In the genomic region with DNA sequence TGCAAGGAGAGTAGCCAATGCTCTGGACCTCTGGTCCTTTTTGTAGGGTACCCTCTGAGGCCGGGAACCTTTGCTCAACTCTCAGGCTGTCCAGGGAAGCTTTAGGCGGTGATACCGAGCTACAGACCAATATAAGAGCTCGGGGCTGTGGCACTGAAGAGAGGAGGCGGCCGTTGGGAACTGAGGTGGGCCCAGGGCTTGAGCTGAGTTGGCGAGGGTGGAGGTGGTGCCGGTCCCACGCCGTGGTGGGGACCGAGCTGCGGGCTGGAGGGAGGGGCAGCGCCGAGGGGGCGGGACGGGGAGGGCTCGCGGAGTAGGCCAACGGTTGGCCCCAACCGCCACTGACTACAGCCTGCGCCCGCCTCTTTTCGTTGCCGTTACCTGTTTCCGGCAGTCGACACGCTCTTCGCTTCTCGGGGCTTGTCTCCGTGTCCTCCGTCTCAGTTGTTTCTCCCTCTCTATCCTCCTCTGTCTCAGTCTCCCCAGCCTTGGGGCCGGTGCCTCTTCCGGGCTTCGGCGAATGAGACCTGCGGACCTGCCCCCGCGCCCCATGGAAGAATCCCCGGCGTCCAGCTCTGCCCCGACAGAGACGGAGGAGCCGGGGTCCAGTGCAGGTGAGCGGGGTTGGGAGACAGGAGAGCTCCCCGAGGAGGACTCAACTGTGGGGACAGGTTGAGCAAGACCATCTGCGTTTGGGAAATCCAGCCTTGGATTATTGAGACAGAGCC, we compare ENCODE assay signal across 1 cellular context.
A peak's percentile ranks its signal among the peaks of the same experiment; 100 is the strongest.
TF ChIP-seq lines count a peak whose summit lies in the region.

A gene with protein sequence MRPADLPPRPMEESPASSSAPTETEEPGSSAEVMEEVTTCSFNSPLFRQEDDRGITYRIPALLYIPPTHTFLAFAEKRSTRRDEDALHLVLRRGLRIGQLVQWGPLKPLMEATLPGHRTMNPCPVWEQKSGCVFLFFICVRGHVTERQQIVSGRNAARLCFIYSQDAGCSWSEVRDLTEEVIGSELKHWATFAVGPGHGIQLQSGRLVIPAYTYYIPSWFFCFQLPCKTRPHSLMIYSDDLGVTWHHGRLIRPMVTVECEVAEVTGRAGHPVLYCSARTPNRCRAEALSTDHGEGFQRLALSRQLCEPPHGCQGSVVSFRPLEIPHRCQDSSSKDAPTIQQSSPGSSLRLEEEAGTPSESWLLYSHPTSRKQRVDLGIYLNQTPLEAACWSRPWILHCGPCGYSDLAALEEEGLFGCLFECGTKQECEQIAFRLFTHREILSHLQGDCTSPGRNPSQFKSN (plus strand): TSS at position 393 of the 728 bp plus-strand sequence. CDS start 128 bp downstream, at position 521.

TF ChIP-seq in GM12878, 131 proteins besides CTCF, POLR2A, EP300 and RAD21 (continued from another document and continues in another):
- TF ChIP-seq, protein P1, sequence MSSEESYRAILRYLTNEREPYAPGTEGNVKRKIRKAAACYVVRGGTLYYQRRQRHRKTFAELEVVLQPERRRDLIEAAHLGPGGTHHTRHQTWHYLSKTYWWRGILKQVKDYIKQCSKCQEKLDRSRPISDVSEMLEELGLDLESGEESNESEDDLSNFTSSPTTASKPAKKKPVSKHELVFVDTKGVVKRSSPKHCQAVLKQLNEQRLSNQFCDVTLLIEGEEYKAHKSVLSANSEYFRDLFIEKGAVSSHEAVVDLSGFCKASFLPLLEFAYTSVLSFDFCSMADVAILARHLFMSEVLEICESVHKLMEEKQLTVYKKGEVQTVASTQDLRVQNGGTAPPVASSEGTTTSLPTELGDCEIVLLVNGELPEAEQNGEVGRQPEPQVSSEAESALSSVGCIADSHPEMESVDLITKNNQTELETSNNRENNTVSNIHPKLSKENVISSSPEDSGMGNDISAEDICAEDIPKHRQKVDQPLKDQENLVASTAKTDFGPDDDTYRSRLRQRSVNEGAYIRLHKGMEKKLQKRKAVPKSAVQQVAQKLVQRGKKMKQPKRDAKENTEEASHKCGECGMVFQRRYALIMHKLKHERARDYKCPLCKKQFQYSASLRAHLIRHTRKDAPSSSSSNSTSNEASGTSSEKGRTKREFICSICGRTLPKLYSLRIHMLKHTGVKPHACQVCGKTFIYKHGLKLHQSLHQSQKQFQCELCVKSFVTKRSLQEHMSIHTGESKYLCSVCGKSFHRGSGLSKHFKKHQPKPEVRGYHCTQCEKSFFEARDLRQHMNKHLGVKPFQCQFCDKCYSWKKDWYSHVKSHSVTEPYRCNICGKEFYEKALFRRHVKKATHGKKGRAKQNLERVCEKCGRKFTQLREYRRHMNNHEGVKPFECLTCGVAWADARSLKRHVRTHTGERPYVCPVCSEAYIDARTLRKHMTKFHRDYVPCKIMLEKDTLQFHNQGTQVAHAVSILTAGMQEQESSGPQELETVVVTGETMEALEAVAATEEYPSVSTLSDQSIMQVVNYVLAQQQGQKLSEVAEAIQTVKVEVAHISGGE (CRISPR knock-in tag; IDR thresholded peaks at IDR 0.05) = peak; percentile 86
- TF ChIP-seq NFXL1 (IDR thresholded peaks at IDR 0.05; ENCODE audit: borderline replicate concordance) (no peak), ESRRA (IDR thresholded peaks at IDR 0.05; ENCODE audit: low read length) (no peak), SP1 (IDR thresholded peaks at IDR 0.05; ENCODE audit: low read depth, low read length) (no peak), BACH1 (IDR thresholded peaks at IDR 0.05; ENCODE audit: borderline replicate concordance) (peak; percentile 51; the same call in 1 of the 2 replicates), TARDBP (IDR thresholded peaks at IDR 0.05; ENCODE audit: borderline replicate concordance) (no peak), EZH2 (IDR thresholded peaks at IDR 0.05; ENCODE audit: borderline replicate concordance, control insufficient read depth, low read depth, low read length) (no peak), YY1 (IDR thresholded peaks at IDR 0.05; ENCODE audit: low read depth, low read length) (no peak), HDAC2 (IDR thresholded peaks at IDR 0.05) (no peak), CHD4 (IDR thresholded peaks at IDR 0.05) (no peak), CBFB (IDR thresholded peaks at IDR 0.05; ENCODE audit: low read depth) (0 out of 2 replicates have a peak, but pooled peaks have one; percentile 44), MXI1 (IDR thresholded peaks at IDR 0.05; ENCODE audit: low read depth, low read length) (peak; percentile 83), MTA3 (IDR thresholded peaks at IDR 0.05; ENCODE audit: borderline replicate concordance, low read length) (0 out of 2 replicates have a peak, but pooled peaks have one; percentile 20), GATAD2B (conservative IDR thresholded peaks at IDR 0.05; ENCODE audit: low read depth) (no peak), IKZF1 (conservative IDR thresholded peaks at IDR 0.05) (0 out of 2 replicates have a peak, but pooled peaks have one; percentile 45), FOXM1 (IDR thresholded peaks at IDR 0.05; ENCODE audit: low read depth, low read length) (no peak), CHD1 (IDR thresholded peaks at IDR 0.05; ENCODE audit: low read depth, low read length) (no peak), HDGF (IDR thresholded peaks at IDR 0.05) (0 out of 2 replicates have a peak, but pooled peaks have one; percentile 59), ZNF384 (IDR thresholded peaks at IDR 0.05; ENCODE audit: borderline replicate concordance, low read depth, low read length) (no peak), TAF1 (IDR thresholded peaks at IDR 0.05; ENCODE audit: borderline replicate concordance, low read depth, low read length) (peak; percentile 50; the same call in 1 of the 2 replicates), STAT3 (IDR thresholded peaks at IDR 0.05; ENCODE audit: low read depth, low read length) (no peak), BRCA1 (IDR thresholded peaks at IDR 0.05; ENCODE audit: low read depth, low read length) (no peak), BHLHE40 (IDR thresholded peaks at IDR 0.05; ENCODE audit: borderline replicate concordance in 1 of 2, low read depth in 2 of 2, low read length in 1 of 2) (no peak), EGR1 (IDR thresholded peaks at IDR 0.05; ENCODE audit: borderline replicate concordance in 1 of 2, low read depth in 2 of 2, low read length in 2 of 2) (no peak; a peak in 1 of 3 replicates), KLF5 (IDR thresholded peaks at IDR 0.05; ENCODE audit: partially characterized antibody) (no peak), GABPA (IDR thresholded peaks at IDR 0.05; ENCODE audit: low read depth) (peak; percentile 74), ATF7 (IDR thresholded peaks at IDR 0.05; ENCODE audit: low read depth) (no peak)
- TF ChIP-seq, protein P2, sequence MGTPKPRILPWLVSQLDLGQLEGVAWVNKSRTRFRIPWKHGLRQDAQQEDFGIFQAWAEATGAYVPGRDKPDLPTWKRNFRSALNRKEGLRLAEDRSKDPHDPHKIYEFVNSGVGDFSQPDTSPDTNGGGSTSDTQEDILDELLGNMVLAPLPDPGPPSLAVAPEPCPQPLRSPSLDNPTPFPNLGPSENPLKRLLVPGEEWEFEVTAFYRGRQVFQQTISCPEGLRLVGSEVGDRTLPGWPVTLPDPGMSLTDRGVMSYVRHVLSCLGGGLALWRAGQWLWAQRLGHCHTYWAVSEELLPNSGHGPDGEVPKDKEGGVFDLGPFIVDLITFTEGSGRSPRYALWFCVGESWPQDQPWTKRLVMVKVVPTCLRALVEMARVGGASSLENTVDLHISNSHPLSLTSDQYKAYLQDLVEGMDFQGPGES (IDR thresholded peaks at IDR 0.05) = no peak
- TF ChIP-seq, protein P3, sequence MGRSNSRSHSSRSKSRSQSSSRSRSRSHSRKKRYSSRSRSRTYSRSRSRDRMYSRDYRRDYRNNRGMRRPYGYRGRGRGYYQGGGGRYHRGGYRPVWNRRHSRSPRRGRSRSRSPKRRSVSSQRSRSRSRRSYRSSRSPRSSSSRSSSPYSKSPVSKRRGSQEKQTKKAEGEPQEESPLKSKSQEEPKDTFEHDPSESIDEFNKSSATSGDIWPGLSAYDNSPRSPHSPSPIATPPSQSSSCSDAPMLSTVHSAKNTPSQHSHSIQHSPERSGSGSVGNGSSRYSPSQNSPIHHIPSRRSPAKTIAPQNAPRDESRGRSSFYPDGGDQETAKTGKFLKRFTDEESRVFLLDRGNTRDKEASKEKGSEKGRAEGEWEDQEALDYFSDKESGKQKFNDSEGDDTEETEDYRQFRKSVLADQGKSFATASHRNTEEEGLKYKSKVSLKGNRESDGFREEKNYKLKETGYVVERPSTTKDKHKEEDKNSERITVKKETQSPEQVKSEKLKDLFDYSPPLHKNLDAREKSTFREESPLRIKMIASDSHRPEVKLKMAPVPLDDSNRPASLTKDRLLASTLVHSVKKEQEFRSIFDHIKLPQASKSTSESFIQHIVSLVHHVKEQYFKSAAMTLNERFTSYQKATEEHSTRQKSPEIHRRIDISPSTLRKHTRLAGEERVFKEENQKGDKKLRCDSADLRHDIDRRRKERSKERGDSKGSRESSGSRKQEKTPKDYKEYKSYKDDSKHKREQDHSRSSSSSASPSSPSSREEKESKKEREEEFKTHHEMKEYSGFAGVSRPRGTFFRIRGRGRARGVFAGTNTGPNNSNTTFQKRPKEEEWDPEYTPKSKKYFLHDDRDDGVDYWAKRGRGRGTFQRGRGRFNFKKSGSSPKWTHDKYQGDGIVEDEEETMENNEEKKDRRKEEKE (IDR thresholded peaks at IDR 0.05) = no peak
- TF ChIP-seq, protein P4, sequence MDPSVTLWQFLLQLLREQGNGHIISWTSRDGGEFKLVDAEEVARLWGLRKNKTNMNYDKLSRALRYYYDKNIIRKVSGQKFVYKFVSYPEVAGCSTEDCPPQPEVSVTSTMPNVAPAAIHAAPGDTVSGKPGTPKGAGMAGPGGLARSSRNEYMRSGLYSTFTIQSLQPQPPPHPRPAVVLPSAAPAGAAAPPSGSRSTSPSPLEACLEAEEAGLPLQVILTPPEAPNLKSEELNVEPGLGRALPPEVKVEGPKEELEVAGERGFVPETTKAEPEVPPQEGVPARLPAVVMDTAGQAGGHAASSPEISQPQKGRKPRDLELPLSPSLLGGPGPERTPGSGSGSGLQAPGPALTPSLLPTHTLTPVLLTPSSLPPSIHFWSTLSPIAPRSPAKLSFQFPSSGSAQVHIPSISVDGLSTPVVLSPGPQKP (IDR thresholded peaks at IDR 0.05; ENCODE audit: low read depth, low read length) = no peak; the same call in 1 of the 2 replicates
- TF ChIP-seq, protein P5, sequence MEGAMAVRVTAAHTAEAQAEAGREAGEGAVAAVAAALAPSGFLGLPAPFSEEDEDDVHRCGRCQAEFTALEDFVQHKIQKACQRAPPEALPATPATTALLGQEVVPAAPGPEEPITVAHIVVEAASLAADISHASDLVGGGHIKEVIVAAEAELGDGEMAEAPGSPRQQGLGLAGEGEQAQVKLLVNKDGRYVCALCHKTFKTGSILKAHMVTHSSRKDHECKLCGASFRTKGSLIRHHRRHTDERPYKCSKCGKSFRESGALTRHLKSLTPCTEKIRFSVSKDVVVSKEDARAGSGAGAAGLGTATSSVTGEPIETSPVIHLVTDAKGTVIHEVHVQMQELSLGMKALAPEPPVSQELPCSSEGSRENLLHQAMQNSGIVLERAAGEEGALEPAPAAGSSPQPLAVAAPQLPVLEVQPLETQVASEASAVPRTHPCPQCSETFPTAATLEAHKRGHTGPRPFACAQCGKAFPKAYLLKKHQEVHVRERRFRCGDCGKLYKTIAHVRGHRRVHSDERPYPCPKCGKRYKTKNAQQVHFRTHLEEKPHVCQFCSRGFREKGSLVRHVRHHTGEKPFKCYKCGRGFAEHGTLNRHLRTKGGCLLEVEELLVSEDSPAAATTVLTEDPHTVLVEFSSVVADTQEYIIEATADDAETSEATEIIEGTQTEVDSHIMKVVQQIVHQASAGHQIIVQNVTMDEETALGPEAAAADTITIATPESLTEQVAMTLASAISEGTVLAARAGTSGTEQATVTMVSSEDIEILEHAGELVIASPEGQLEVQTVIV (IDR thresholded peaks at IDR 0.05; ENCODE audit: borderline replicate concordance, partially characterized antibody) = no peak
- TF ChIP-seq, protein P6, sequence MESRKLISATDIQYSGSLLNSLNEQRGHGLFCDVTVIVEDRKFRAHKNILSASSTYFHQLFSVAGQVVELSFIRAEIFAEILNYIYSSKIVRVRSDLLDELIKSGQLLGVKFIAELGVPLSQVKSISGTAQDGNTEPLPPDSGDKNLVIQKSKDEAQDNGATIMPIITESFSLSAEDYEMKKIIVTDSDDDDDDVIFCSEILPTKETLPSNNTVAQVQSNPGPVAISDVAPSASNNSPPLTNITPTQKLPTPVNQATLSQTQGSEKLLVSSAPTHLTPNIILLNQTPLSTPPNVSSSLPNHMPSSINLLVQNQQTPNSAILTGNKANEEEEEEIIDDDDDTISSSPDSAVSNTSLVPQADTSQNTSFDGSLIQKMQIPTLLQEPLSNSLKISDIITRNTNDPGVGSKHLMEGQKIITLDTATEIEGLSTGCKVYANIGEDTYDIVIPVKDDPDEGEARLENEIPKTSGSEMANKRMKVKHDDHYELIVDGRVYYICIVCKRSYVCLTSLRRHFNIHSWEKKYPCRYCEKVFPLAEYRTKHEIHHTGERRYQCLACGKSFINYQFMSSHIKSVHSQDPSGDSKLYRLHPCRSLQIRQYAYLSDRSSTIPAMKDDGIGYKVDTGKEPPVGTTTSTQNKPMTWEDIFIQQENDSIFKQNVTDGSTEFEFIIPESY (IDR thresholded peaks at IDR 0.05) = no peak
- TF ChIP-seq, protein P7, sequence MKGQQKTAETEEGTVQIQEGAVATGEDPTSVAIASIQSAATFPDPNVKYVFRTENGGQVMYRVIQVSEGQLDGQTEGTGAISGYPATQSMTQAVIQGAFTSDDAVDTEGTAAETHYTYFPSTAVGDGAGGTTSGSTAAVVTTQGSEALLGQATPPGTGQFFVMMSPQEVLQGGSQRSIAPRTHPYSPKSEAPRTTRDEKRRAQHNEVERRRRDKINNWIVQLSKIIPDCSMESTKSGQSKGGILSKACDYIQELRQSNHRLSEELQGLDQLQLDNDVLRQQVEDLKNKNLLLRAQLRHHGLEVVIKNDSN (IDR thresholded peaks at IDR 0.05; ENCODE audit: borderline replicate concordance, extremely low read length, insufficient read depth, low read depth, low read length) = no peak
- TF ChIP-seq, protein P8, sequence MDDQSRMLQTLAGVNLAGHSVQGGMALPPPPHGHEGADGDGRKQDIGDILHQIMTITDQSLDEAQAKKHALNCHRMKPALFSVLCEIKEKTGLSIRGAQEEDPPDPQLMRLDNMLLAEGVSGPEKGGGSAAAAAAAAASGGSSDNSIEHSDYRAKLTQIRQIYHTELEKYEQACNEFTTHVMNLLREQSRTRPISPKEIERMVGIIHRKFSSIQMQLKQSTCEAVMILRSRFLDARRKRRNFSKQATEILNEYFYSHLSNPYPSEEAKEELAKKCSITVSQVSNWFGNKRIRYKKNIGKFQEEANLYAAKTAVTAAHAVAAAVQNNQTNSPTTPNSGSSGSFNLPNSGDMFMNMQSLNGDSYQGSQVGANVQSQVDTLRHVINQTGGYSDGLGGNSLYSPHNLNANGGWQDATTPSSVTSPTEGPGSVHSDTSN (IDR thresholded peaks at IDR 0.05; ENCODE audit: insufficient replicate concordance, low read depth, low read length) = no peak
- TF ChIP-seq, protein P9, sequence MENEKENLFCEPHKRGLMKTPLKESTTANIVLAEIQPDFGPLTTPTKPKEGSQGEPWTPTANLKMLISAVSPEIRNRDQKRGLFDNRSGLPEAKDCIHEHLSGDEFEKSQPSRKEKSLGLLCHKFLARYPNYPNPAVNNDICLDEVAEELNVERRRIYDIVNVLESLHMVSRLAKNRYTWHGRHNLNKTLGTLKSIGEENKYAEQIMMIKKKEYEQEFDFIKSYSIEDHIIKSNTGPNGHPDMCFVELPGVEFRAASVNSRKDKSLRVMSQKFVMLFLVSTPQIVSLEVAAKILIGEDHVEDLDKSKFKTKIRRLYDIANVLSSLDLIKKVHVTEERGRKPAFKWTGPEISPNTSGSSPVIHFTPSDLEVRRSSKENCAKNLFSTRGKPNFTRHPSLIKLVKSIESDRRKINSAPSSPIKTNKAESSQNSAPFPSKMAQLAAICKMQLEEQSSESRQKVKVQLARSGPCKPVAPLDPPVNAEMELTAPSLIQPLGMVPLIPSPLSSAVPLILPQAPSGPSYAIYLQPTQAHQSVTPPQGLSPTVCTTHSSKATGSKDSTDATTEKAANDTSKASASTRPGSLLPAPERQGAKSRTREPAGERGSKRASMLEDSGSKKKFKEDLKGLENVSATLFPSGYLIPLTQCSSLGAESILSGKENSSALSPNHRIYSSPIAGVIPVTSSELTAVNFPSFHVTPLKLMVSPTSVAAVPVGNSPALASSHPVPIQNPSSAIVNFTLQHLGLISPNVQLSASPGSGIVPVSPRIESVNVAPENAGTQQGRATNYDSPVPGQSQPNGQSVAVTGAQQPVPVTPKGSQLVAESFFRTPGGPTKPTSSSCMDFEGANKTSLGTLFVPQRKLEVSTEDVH (IDR thresholded peaks at IDR 0.05; ENCODE audit: low read depth, partially characterized antibody) = no peak
